In the genomic region with DNA sequence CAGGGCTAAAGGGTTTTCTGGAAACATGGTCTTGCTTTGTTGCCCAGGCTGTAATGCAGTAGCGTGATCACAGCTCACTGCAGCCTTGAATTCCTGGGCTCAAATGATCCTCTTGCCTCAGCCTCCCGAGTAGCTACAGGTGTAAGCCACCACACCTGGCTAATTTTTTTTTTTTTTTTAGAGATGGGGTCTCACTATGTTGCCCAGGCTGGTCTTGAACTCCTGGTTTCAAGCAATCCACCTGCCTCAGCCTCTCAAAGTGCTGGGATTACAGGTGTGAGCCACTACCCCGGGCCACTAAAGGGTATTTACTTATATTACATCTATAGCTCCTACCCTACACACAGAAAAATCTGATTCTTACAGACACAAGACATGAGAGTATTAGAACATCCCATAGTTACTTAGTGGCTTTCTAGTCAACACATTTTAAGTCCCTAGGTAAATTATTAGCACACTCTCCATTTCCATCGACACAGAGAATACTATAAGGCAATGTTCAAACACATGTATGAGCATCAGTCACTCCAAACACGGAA, we compare ENCODE assay signal across 10 cellular contexts. TPM values are rescaled to one million over a fixed set of nuclear protein-coding genes. Genes with fewer than 3 reads are reported as not detected.
A peak's percentile ranks its signal among the peaks of the same experiment; 100 is the strongest.
DNase-seq lines count a peak whose midpoint lies in the region; ATAC-seq and TF ChIP-seq lines count a peak whose summit lies in the region.
"Had no signal": no experiment of that assay in that cellular context is flagged by ENCODE, and none has a peak within 500 bp of the region (broad histone marks: within the 10 kb centered on the region; RNA-seq: fewer than 3 reads in every experiment).

No MANE protein-coding gene starts in this region.

- no peak overlapping the region for H4K12ac ChIP-seq in trophoblast cell (ENCODE audit: low read depth, low read length)

- H3K4me3 ChIP-seq in CD8-positive, alpha-beta T cell (ENCODE audit: low read depth, low read length): no peak overlapping the region
- H3K4me3 ChIP-seq in mesenchymal stem cell (ENCODE audit: insufficient read depth in 1 of 2, low read depth in 1 of 2, low read length in 2 of 2): no peak overlapping the region
- H3K4me3 ChIP-seq in prostate gland: no peak overlapping the region
- H3K4me3 ChIP-seq in trophoblast cell (ENCODE audit: low read depth, low read length): no peak overlapping the region
- H3K4me3 ChIP-seq: pancreas, SJSA1 had no signal

- H3K18ac ChIP-seq in mesenchymal stem cell (ENCODE audit: low read depth in 1 of 2, low read length in 2 of 2): no peak overlapping the region
- H3K18ac ChIP-seq in trophoblast cell (ENCODE audit: low read length): no peak overlapping the region

- peak overlapping the region; percentile 95 for H3K27ac Mint-ChIP-seq in CD8-positive, alpha-beta T cell

- no peaks in the 10 kb centered on the region for H3K36me3 ChIP-seq in CD8-positive, alpha-beta T cell (ENCODE audit: insufficient read depth, low read length)
- H3K36me3 ChIP-seq in mesenchymal stem cell (ENCODE audit: control insufficient read depth in 1 of 2, insufficient read depth in 2 of 2, low read depth in 1 of 2, low read length in 2 of 2) (peaks cover 4 to 5% of the 10 kb centered on the region in 2 experiments), prostate gland (no peaks in the 10 kb centered on the region), trophoblast cell (ENCODE audit: control insufficient read depth in 1 of 2, insufficient read depth in 2 of 2, low read length in 2 of 2) (peaks cover 4% of the 10 kb centered on the region in 2 experiments)
- H3K36me3 ChIP-seq: pancreas had no signal

- no peaks in the 10 kb centered on the region for H3K27me3 ChIP-seq in CD8-positive, alpha-beta T cell (ENCODE audit: insufficient read depth, low read length)
- H3K27me3 ChIP-seq in mesenchymal stem cell (ENCODE audit: control insufficient read depth in 1 of 2, insufficient read depth in 1 of 2, low read length in 2 of 2): no peaks in the 10 kb centered on the region
- no peaks in the 10 kb centered on the region for H3K27me3 ChIP-seq in prostate gland (replicated peaks; ENCODE audit: insufficient read depth)
- no peaks in the 10 kb centered on the region for H3K27me3 ChIP-seq in trophoblast cell (ENCODE audit: insufficient read depth, low read length)
- H3K27me3 ChIP-seq: pancreas, SJSA1 had no signal

- H4K91ac ChIP-seq in mesenchymal stem cell (ENCODE audit: low read length) (no peak overlapping the region), trophoblast cell (ENCODE audit: low read depth, low read length) (no peak overlapping the region)

- peaks cover 1% of the 10 kb centered on the region for H3K79me1 ChIP-seq in mesenchymal stem cell (replicated peaks; ENCODE audit: low read length, poor library complexity, severe bottlenecking)
- no peaks in the 10 kb centered on the region for H3K79me1 ChIP-seq in trophoblast cell (ENCODE audit: low read length)

- H2BK12ac ChIP-seq in mesenchymal stem cell (ENCODE audit: low read length in 2 of 2) (no peak overlapping the region), trophoblast cell (ENCODE audit: low read length) (no peak overlapping the region)

- TF ChIP-seq CTCF in CD8-positive, alpha-beta T cell (IDR thresholded peaks at IDR 0.05): no peak
- no peak for TF ChIP-seq CTCF in prostate gland (IDR thresholded peaks at IDR 0.05)

- H2AFZ ChIP-seq in mesenchymal stem cell (ENCODE audit: low read depth, low read length) (no peak overlapping the region), trophoblast cell (ENCODE audit: insufficient read depth, low read length, poor library complexity) (no peak overlapping the region)

- H3K9ac ChIP-seq in mesenchymal stem cell (ENCODE audit: low read length) (peak overlapping the region; percentile 25), trophoblast cell (ENCODE audit: low read length) (no peak overlapping the region)

- H3K4me3 Mint-ChIP-seq in CD8-positive, alpha-beta T cell: no peak overlapping the region

- H2BK15ac ChIP-seq in mesenchymal stem cell (ENCODE audit: low read depth, poor library complexity, severe bottlenecking): no peak overlapping the region

- H3K4me2 ChIP-seq in mesenchymal stem cell (ENCODE audit: low read length, poor library complexity, severe bottlenecking) (no peak overlapping the region), trophoblast cell (ENCODE audit: low read length) (no peak overlapping the region)

- no peaks in the 10 kb centered on the region for H3K27me3 Mint-ChIP-seq in CD8-positive, alpha-beta T cell (ENCODE audit: low read depth)

- DNase-seq in CD8-positive, alpha-beta T cell: no peak
- DNase-seq in mesenchymal stem cell: no peak
- DNase-seq in stimulated activated CD4-positive, alpha-beta T cell treated with anti-CD3 and anti-CD28 coated beads, Interleukin-4, amount 100 ng/mL, for 1 hour: no peak
- DNase-seq in cerebellar cortex (ENCODE audit: low spot score): no peak
- no peak for DNase-seq in prostate gland (ENCODE audit: low spot score)
- no peak for DNase-seq in trophoblast cell

- H3K23ac ChIP-seq in mesenchymal stem cell (ENCODE audit: low read length in 2 of 2) (no peak overlapping the region), trophoblast cell (ENCODE audit: low read length) (no peak overlapping the region)

- no peak overlapping the region for H2BK5ac ChIP-seq in mesenchymal stem cell (ENCODE audit: low read depth, low read length, poor library complexity, severe bottlenecking)
- no peak overlapping the region for H2BK5ac ChIP-seq in trophoblast cell (ENCODE audit: low read depth, low read length, poor library complexity)

- no peak overlapping the region for H2AK5ac ChIP-seq in mesenchymal stem cell (ENCODE audit: low read length, severe bottlenecking)
- no peak overlapping the region for H2AK5ac ChIP-seq in trophoblast cell (ENCODE audit: low read length)

- H3K14ac ChIP-seq in mesenchymal stem cell (ENCODE audit: low read length in 2 of 2) (no peak overlapping the region), trophoblast cell (ENCODE audit: low read length) (no peak overlapping the region)

- WGBS in mesenchymal stem cell: 63% methylated on average over 4 of the region's 5 CpGs
- WGBS in prostate gland: 48% methylated on average over 5 of the region's 5 CpGs
- WGBS in trophoblast cell (ENCODE audit: extremely low coverage, insufficient coverage, insufficient read length): no CpG with 5 or more reads among the region's 5 CpGs

- peaks cover under 1% of the 10 kb centered on the region for H3K79me2 ChIP-seq in trophoblast cell (ENCODE audit: control insufficient read depth, insufficient read depth, low read length, poor library complexity)

- CTCF ChIA-PET in CD8-positive, alpha-beta T cell (lab: Charles Lee): interaction anchor here (0.6 to 24.0 kb wide), 33 partner anchors 10 to 632 kb away, joined by 3 to 873 read pairs (median 5); partner anchors contain the start of genes CARMIL3, CPNE6, EMC9 and IPO4

- no peak for TF ChIP-seq POLR2A in prostate gland (IDR thresholded peaks at IDR 0.05)

- intact Hi-C loops in CD8-positive, alpha-beta T cell (cut with DNase I, micrococcal nuclease): loop anchor here (1.0 to 10.0 kb wide), 5 partner anchors 14 to 524 kb away; partner anchors contain the start of gene PCK2 (in 1 of the 2)
- intact Hi-C loops in prostate gland (cut with DNase I): loop anchor here (5.0 kb wide), 1 partner anchor 51 kb away; no protein-coding TSS in a partner anchor

- H3K9me3 Mint-ChIP-seq in CD8-positive, alpha-beta T cell: no peaks in the 10 kb centered on the region

- H3K4ac ChIP-seq in mesenchymal stem cell (ENCODE audit: low read depth in 1 of 2, low read length in 2 of 2) (no peak overlapping the region), trophoblast cell (ENCODE audit: low read depth, low read length) (no peak overlapping the region)

- peak overlapping the region; percentile 44 for H3K27ac ChIP-seq in CD8-positive, alpha-beta T cell (ENCODE audit: low read depth, low read length)
- H3K27ac ChIP-seq in mesenchymal stem cell (ENCODE audit: low read length, poor library complexity, severe bottlenecking) (no peak overlapping the region), prostate gland (no peak overlapping the region), trophoblast cell (ENCODE audit: low read depth, low read length) (no peak overlapping the region)
- H3K27ac ChIP-seq: SJSA1 had no signal

- H2BK120ac ChIP-seq in mesenchymal stem cell (ENCODE audit: low read depth, low read length) (no peak overlapping the region), trophoblast cell (ENCODE audit: insufficient read depth, low read length, poor library complexity) (no peak overlapping the region)

- H3K36me3 Mint-ChIP-seq in CD8-positive, alpha-beta T cell: peaks cover 14% of the 10 kb centered on the region

- H4K8ac ChIP-seq in mesenchymal stem cell (ENCODE audit: low read length): no peak overlapping the region
- no peak overlapping the region for H4K8ac ChIP-seq in trophoblast cell (ENCODE audit: low read depth, low read length)

- H3K9me3 ChIP-seq in CD8-positive, alpha-beta T cell (ENCODE audit: low read length): no peaks in the 10 kb centered on the region
- H3K9me3 ChIP-seq in mesenchymal stem cell (ENCODE audit: control insufficient read depth, low read length) (no peaks in the 10 kb centered on the region), prostate gland (no peaks in the 10 kb centered on the region), trophoblast cell (ENCODE audit: insufficient read depth, low read depth, low read length) (peaks cover 4% of the 10 kb centered on the region)
- H3K9me3 ChIP-seq: pancreas, SJSA1 had no signal

- H3K4me1 Mint-ChIP-seq in CD8-positive, alpha-beta T cell (ENCODE audit: low read depth): peaks cover 12% of the 10 kb centered on the region

- POLR2A ChIA-PET in CD8-positive, alpha-beta T cell (lab: Charles Lee): interaction anchor here (0.8 to 2.3 kb wide), 15 partner anchors 8 to 80 kb away, joined by 3 to 12 read pairs (median 5); partner anchors contain the start of genes CARMIL3, EMC9, IPO4 and IRF9

- H3K4me1 ChIP-seq in CD8-positive, alpha-beta T cell (ENCODE audit: insufficient read depth, low read length): peaks cover 16% of the 10 kb centered on the region
- H3K4me1 ChIP-seq in mesenchymal stem cell (ENCODE audit: control insufficient read depth, insufficient read depth, low read depth, low read length): no peaks in the 10 kb centered on the region
- no peaks in the 10 kb centered on the region for H3K4me1 ChIP-seq in prostate gland (replicated peaks)
- H3K4me1 ChIP-seq in trophoblast cell (ENCODE audit: control insufficient read depth in 1 of 2, insufficient read depth in 2 of 2, low read length in 2 of 2): no peaks in the 10 kb centered on the region
- H3K4me1 ChIP-seq: SJSA1 had no signal

- ATAC-seq in CD8-positive, alpha-beta T cell: peak; percentile 25
- ATAC-seq in GM21529 (IDR thresholded peaks at IDR 0.05; ENCODE audit: unreplicated experiment) (peak; percentile 30), SK-N-SH treated with all-trans-retinoic acid at 6 μM for 48 hours (peak; percentile 51; the same call in 2 of the 3 replicates)

RNA-seq across cellular contexts. Expression of gene DCAF11, which starts 6.2 kb away (rescaled TPM):
- total RNA-seq in CD8-positive, alpha-beta T cell: 10 to 100 TPM; 88.7 to 89.7 TPM
- 18.1 TPM for polyA plus RNA-seq in mesenchymal stem cell (2013, experiment 1 of 2)
- polyA plus RNA-seq in mesenchymal stem cell (2013, experiment 2 of 2): 18.7 TPM
- 100 to 1,000 TPM; 111 to 115 TPM for total RNA-seq in prostate gland
- polyA plus RNA-seq in trophoblast cell (2013): 22.2 and 25.2 TPM in 2 replicates

RNA-seq across cellular contexts. Expression of gene NRL, which starts 6.3 kb away (rescaled TPM):
- 1 to 10 TPM; 3.4 to 3.8 TPM for total RNA-seq in CD8-positive, alpha-beta T cell
- 0.76 TPM for polyA plus RNA-seq in mesenchymal stem cell (2013, experiment 1 of 2)
- polyA plus RNA-seq in mesenchymal stem cell (2013, experiment 2 of 2): 0.63 TPM
- total RNA-seq in prostate gland: 1 to 10 TPM; 4.3 to 4.7 TPM
- 0.55 and 0.58 TPM in 2 replicates for polyA plus RNA-seq in trophoblast cell (2013)

RNA-seq across cellular contexts. Expression of gene PCK2, which starts 14.3 kb away (rescaled TPM):
- total RNA-seq in CD8-positive, alpha-beta T cell: 1 to 10 TPM; 4.9 to 5.2 TPM
- polyA plus RNA-seq in mesenchymal stem cell (2013, experiment 1 of 2): 37.0 TPM
- 35.2 TPM for polyA plus RNA-seq in mesenchymal stem cell (2013, experiment 2 of 2)
- 10 to 100 TPM; 15.4 to 21.8 TPM for total RNA-seq in prostate gland
- polyA plus RNA-seq in trophoblast cell (2013): 15.8 and 16.8 TPM in 2 replicates

RNA-seq across cellular contexts. Expression of gene FITM1, which starts 22.1 kb away (rescaled TPM):
- 1 to 10 TPM; 1.7 to 2.4 TPM for total RNA-seq in CD8-positive, alpha-beta T cell
- polyA plus RNA-seq in mesenchymal stem cell (2013, experiment 1 of 2): 0.21 TPM
- polyA plus RNA-seq in mesenchymal stem cell (2013, experiment 2 of 2): 0.12 TPM
- 1 to 10 TPM in 1 of 2 donors, not detected in 1; 2.0 TPM for total RNA-seq in prostate gland
- polyA plus RNA-seq in trophoblast cell (2013): 0.21 and 0.33 TPM in 2 replicates
- total RNA-seq: SJSA1 had no signal

RNA-seq across cellular contexts. Expression of gene PSME1, which starts 27.6 kb away (rescaled TPM):
- 100 to 1,000 TPM; 200 to 207 TPM for total RNA-seq in CD8-positive, alpha-beta T cell
- polyA plus RNA-seq in mesenchymal stem cell (2013, experiment 1 of 2): 210 TPM
- polyA plus RNA-seq in mesenchymal stem cell (2013, experiment 2 of 2): 213 TPM
- total RNA-seq in prostate gland: 100 to 1,000 TPM in 1 of 2 donors, 10 to 100 TPM in 1; 85.4 to 213 TPM
- 67.4 and 69.1 TPM in 2 replicates for polyA plus RNA-seq in trophoblast cell (2013)
